1 cellular context compared by ENCODE assay signal in the genomic region with DNA sequence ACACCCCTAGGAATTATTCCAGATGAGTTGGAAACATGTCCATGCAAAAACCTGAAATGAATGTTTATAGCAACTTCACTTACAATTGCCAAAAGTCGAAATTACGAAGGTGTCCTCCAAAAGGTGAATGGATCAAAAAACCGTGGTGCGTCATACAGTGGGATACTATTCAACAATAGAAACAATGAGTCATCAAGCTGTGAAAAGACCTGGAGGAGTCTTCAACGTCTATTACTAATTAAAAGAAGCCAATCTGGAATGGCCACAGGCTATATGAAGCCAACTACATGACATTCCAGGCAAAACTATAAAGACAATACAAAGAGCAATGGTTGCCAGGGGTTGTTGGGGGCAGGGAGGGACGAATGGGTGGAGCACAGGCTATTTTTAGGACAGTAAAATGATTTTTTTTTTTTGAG.
TF ChIP-seq lines count a peak whose summit lies in the region.

No MANE protein-coding gene starts in this region.

TF ChIP-seq in endothelial cell of umbilical vein, 7 proteins besides CTCF, POLR2A, EP300 and RAD21:
- TF ChIP-seq POLR2AphosphoS5 (IDR thresholded peaks at IDR 0.05; ENCODE audit: insufficient read depth, low read depth, low read length), result no peak
- TF ChIP-seq MYC (IDR thresholded peaks at IDR 0.05; ENCODE audit: low read depth, low read length), result no peak
- TF ChIP-seq FOS (IDR thresholded peaks at IDR 0.05; ENCODE audit: borderline replicate concordance, insufficient read depth, low read length), result no peak
- peak; percentile 39 for TF ChIP-seq JUN (IDR thresholded peaks at IDR 0.05; ENCODE audit: borderline replicate concordance, insufficient read depth, insufficient read length, low read depth)
- TF ChIP-seq EZH2 (IDR thresholded peaks at IDR 0.05; ENCODE audit: borderline replicate concordance, low read depth, low read length, severe bottlenecking), result no peak
- TF ChIP-seq GATA2 (IDR thresholded peaks at IDR 0.05; ENCODE audit: insufficient read depth, insufficient read length, low read depth, low read length), result no peak
- TF ChIP-seq, protein P1, sequence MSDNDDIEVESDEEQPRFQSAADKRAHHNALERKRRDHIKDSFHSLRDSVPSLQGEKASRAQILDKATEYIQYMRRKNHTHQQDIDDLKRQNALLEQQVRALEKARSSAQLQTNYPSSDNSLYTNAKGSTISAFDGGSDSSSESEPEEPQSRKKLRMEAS (IDR thresholded peaks at IDR 0.05; ENCODE audit: insufficient read depth, insufficient read length), result no peak
